30 cellular contexts compared by ENCODE assay signal in genomic region chr16:9195301-9195700, GRCh38.
"Had no signal": no experiment of that assay in that cellular context is flagged by ENCODE, and none has a peak within 500 bp of the region (broad histone marks: within the 10 kb centered on the region; RNA-seq: fewer than 3 reads in every experiment).

No MANE protein-coding gene starts in this region.

- H3K4me1 ChIP-seq: colonic mucosa, foreskin keratinocyte, gastroesophageal sphincter, lower lobe of right lung, neural progenitor cell, parathyroid adenoma, suprapubic skin, transverse colon, upper lobe of right lung, uterus had no signal

- H3K27ac Mint-ChIP-seq: immature natural killer cell; neural progenitor cell; progenitor cell of endocrine pancreas; stimulated activated naive CD8-positive, alpha-beta T cell treated with anti-CD3 and anti-CD28 coated beads, Interleukin-15, amount 100 ng/mL, for 72 hours had no signal

- H3K4me1 Mint-ChIP-seq: immature natural killer cell; naive thymus-derived CD8-positive, alpha-beta T cell; neural progenitor cell; stimulated activated naive CD8-positive, alpha-beta T cell treated with anti-CD3 and anti-CD28 coated beads, Interleukin-15, amount 100 ng/mL, for 72 hours had no signal

- H3K9me3 Mint-ChIP-seq: immature natural killer cell; naive thymus-derived CD8-positive, alpha-beta T cell; neural progenitor cell; stimulated activated naive CD8-positive, alpha-beta T cell treated with anti-CD3 and anti-CD28 coated beads, Interleukin-15, amount 100 ng/mL, for 72 hours had no signal

- FAIRE-seq: endothelial cell of umbilical vein had no signal

- H3K36me3 Mint-ChIP-seq: immature natural killer cell; naive thymus-derived CD8-positive, alpha-beta T cell; neural progenitor cell had no signal

- H3K27ac ChIP-seq: colonic mucosa, esophagus muscularis mucosa, foreskin keratinocyte, gastroesophageal sphincter, heart right ventricle, lower lobe of right lung, neural progenitor cell, parathyroid adenoma, skin epidermis, suprapubic skin, transverse colon, upper lobe of right lung, uterus had no signal

- H3K27me3 Mint-ChIP-seq: progenitor cell of endocrine pancreas had no signal

- H3K36me3 ChIP-seq: colonic mucosa, esophagus muscularis mucosa, gastroesophageal sphincter, heart right ventricle, lower lobe of right lung, neural progenitor cell, suprapubic skin, transverse colon, upper lobe of right lung, uterus had no signal

- DNase-seq: colonic mucosa; dermis blood vessel endothelial cell; effector memory CD4-positive, alpha-beta T cell; foreskin keratinocyte; heart right ventricle; hypothalamus; immature natural killer cell; islet precursor cell; kidney glomerular epithelial cell; left colon; left ventricle myocardium superior; lower lobe of right lung; naive thymus-derived CD8-positive, alpha-beta T cell; right cardiac atrium; stimulated activated CD4-positive, alpha-beta T cell treated with anti-CD3 and anti-CD28 coated beads, Interleukin-1b, Interleukin-23, amount 100 ng/mL, for 48 hours; stimulated activated CD4-positive, alpha-beta T cell treated with anti-CD3 and anti-CD28 coated beads, Interleukin-4, amount 100 ng/mL, for 1 hour; stimulated activated CD8-positive, alpha-beta memory T cell treated with anti-CD3 and anti-CD28 coated beads, Interleukin-4, amount 100 ng/mL, for 48 hours; stimulated activated naive CD4-positive, alpha-beta T cell; stimulated activated naive CD8-positive, alpha-beta T cell treated with anti-CD3 and anti-CD28 coated beads, Interleukin-15, amount 100 ng/mL, for 72 hours; transverse colon; upper lobe of right lung; uterus had no signal

- H3K9me3 ChIP-seq: colonic mucosa, esophagus muscularis mucosa, gastroesophageal sphincter, lower lobe of right lung, suprapubic skin, transverse colon, upper lobe of right lung, uterus had no signal

- H3K27me3 ChIP-seq: colonic mucosa, foreskin keratinocyte, heart right ventricle, neural progenitor cell, transverse colon, uterus had no signal

- H3K4me3 Mint-ChIP-seq: immature natural killer cell; naive thymus-derived CD8-positive, alpha-beta T cell; neural progenitor cell; stimulated activated naive CD8-positive, alpha-beta T cell treated with anti-CD3 and anti-CD28 coated beads, Interleukin-15, amount 100 ng/mL, for 72 hours had no signal

- ATAC-seq: foreskin keratinocyte; gastroesophageal sphincter; left colon; left ventricle myocardium superior; lower lobe of right lung; naive thymus-derived CD8-positive, alpha-beta T cell; right cardiac atrium; stimulated activated naive CD8-positive, alpha-beta T cell treated with anti-CD3 and anti-CD28 coated beads, Interleukin-15, amount 100 ng/mL, for 72 hours; upper lobe of right lung had no signal

- H3K4me3 ChIP-seq: colonic mucosa, esophagus muscularis mucosa, gastroesophageal sphincter, heart right ventricle, lower lobe of right lung, neural progenitor cell, skin epidermis, suprapubic skin, transverse colon, upper lobe of right lung, uterus had no signal
